Comparison of ENCODE assay signal across 1 cellular context in genomic region chr3:140399853-140400252, GRCh38.
TF ChIP-seq lines count a peak whose summit lies in the region.

No MANE protein-coding gene starts in this region.

TF ChIP-seq in H1, 55 proteins besides CTCF, POLR2A, EP300 and RAD21:
- TF ChIP-seq TBP (IDR thresholded peaks at IDR 0.05; ENCODE audit: low read depth, low read length) (no peak), SRF (IDR thresholded peaks at IDR 0.05; ENCODE audit: low read depth, low read length) (no peak), RBBP5 (IDR thresholded peaks at IDR 0.05; ENCODE audit: borderline replicate concordance, low read depth, low read length) (no peak), SUZ12 (IDR thresholded peaks at IDR 0.05; ENCODE audit: low read length) (no peak), YY1 (IDR thresholded peaks at IDR 0.05; ENCODE audit: low read depth, low read length) (no peak), TEAD4 (IDR thresholded peaks at IDR 0.05; ENCODE audit: low read depth, low read length) (no peak), SIRT6 (IDR thresholded peaks at IDR 0.05; ENCODE audit: low read length) (no peak), POU5F1 (IDR thresholded peaks at IDR 0.05; ENCODE audit: low read depth, low read length) (no peak), PHF8 (conservative IDR thresholded peaks at IDR 0.05; ENCODE audit: low read depth, low read length) (no peak), JUND (IDR thresholded peaks at IDR 0.05; ENCODE audit: low read length) (no peak), KDM4A (IDR thresholded peaks at IDR 0.05; ENCODE audit: low read depth, low read length, severe bottlenecking) (no peak), BACH1 (IDR thresholded peaks at IDR 0.05; ENCODE audit: low read length) (no peak), BRCA1 (IDR thresholded peaks at IDR 0.05; ENCODE audit: low read depth, low read length) (no peak), HDAC2 (IDR thresholded peaks at IDR 0.05; ENCODE audit: borderline replicate concordance in 1 of 2, low read depth in 2 of 2, low read length in 2 of 2) (no peak)
